7 cellular contexts compared by ENCODE assay signal in the genomic region with DNA sequence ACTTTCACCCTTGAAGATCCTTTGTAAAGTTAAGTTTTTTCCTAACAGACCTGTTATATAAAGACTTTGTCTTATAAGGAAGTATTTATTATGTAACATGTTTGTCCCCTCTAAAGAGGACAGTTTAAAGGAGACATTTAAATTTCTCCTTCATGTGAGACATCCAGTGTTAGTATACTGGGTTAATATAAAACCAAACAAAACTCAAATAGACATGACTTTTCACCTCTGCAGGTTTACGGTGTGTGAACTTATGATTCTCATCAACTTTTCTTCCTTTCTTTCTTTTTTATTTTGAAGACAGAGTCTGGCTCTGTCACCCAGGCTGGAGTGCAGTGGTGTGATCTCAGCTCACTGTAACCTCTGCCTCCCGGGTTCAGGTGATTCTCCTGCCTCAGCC.
"Had no signal": no experiment of that assay in that cellular context is flagged by ENCODE, and none has a peak within 500 bp of the region (broad histone marks: within the 10 kb centered on the region; RNA-seq: fewer than 3 reads in every experiment).

No MANE protein-coding gene starts in this region.

- H3K4me3 Mint-ChIP-seq: mesothelial cell of epicardium; naive B cell; natural killer cell treated with Interleukin-12 subunit alpha and Interleukin-12 subunit beta and Interleukin-15 and Interleukin-18, amount 100 ng/mL, for 72 hours; neural progenitor cell; stimulated activated effector memory CD8-positive, alpha-beta T cell treated with anti-CD3 and anti-CD28 coated beads, Interleukin-12 subunit alpha, Interleukin-12 subunit beta, amount 100 ng/mL, for 72 hours; type B pancreatic cell had no signal

- H3K9me3 Mint-ChIP-seq: mesothelial cell of epicardium; natural killer cell treated with Interleukin-12 subunit alpha and Interleukin-12 subunit beta and Interleukin-15 and Interleukin-18, amount 100 ng/mL, for 72 hours; neural progenitor cell; stimulated activated effector memory CD8-positive, alpha-beta T cell treated with anti-CD3 and anti-CD28 coated beads, Interleukin-12 subunit alpha, Interleukin-12 subunit beta, amount 100 ng/mL, for 72 hours; type B pancreatic cell had no signal

- H3K36me3 Mint-ChIP-seq: mesothelial cell of epicardium; naive B cell; natural killer cell treated with Interleukin-12 subunit alpha and Interleukin-12 subunit beta and Interleukin-15 and Interleukin-18, amount 100 ng/mL, for 72 hours; neural progenitor cell; stimulated activated effector memory CD8-positive, alpha-beta T cell treated with anti-CD3 and anti-CD28 coated beads, Interleukin-12 subunit alpha, Interleukin-12 subunit beta, amount 100 ng/mL, for 72 hours; type B pancreatic cell had no signal

- H3K27ac Mint-ChIP-seq: mesothelial cell of epicardium; naive B cell; natural killer cell treated with Interleukin-12 subunit alpha and Interleukin-12 subunit beta and Interleukin-15 and Interleukin-18, amount 100 ng/mL, for 72 hours; neural progenitor cell; progenitor cell of endocrine pancreas; stimulated activated effector memory CD8-positive, alpha-beta T cell treated with anti-CD3 and anti-CD28 coated beads, Interleukin-12 subunit alpha, Interleukin-12 subunit beta, amount 100 ng/mL, for 72 hours; type B pancreatic cell had no signal
